In the genomic region with DNA sequence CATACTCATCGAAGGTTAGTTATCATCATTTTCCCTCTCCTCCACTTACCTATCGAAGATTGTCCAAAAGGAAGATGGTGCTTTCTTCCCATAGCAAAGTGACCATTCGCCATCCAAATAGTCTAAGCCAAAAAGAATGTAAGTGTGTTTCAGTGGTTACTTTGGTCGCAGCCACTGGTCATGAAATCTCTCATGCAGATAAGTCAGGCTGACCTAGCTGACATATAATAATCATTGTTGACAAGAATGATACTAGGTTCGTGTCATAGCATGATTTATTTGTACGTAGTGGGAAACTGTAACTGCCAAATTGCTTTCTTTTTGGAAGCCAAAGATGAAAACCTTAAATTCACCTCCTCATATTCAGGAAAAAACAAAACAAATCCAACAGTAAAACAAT, we compare ENCODE assay signal across 14 cellular contexts.
"Had no signal": no experiment of that assay in that cellular context is flagged by ENCODE, and none has a peak within 500 bp of the region (broad histone marks: within the 10 kb centered on the region; RNA-seq: fewer than 3 reads in every experiment).

No MANE protein-coding gene starts in this region.

- H3K4me1 ChIP-seq: heart left ventricle, left lung, prostate gland, sigmoid colon, suprapubic skin had no signal

- H3K36me3 ChIP-seq: heart left ventricle, left lung, prostate gland, sigmoid colon, suprapubic skin had no signal

- ATAC-seq: heart left ventricle, left lung, WTC11 had no signal

- DNase-seq: activated CD4-positive, alpha-beta T cell treated with anti-CD3 and anti-CD28 coated beads, Interleukin-2, amount 10 ng/mL, durations not matched to agents 24 days and 14 days; activated naive CD4-positive, alpha-beta T cell treated with anti-CD3 and anti-CD28 coated beads for 36 hours; foreskin melanocyte; heart left ventricle; left lung; mesenchymal stem cell; nephron progenitor cell; sigmoid colon; stimulated activated CD4-positive, alpha-beta T cell treated with anti-CD3 and anti-CD28 coated beads, Interleukin-12 subunit alpha, Interleukin-12 subunit beta, amount 100 ng/mL, for 4 hours; stimulated activated naive CD4-positive, alpha-beta T cell treated with Interleukin-2 at 50 U/mL for 16 hours had no signal

- H3K4me3 ChIP-seq: heart left ventricle, left lung, prostate gland, sigmoid colon, suprapubic skin had no signal

- H3K9me3 ChIP-seq: heart left ventricle, left lung, prostate gland, sigmoid colon, suprapubic skin had no signal

- H3K27ac ChIP-seq: heart left ventricle, left lung, prostate gland, sigmoid colon, suprapubic skin had no signal

- FAIRE-seq: colon had no signal

- H3K27me3 ChIP-seq: left lung, sigmoid colon, suprapubic skin had no signal
